Comparison of ENCODE assay signal across 24 cellular contexts in genomic region chr3:176848431-176849214, GRCh38.
A peak's percentile ranks its signal among the peaks of the same experiment; 100 is the strongest.
DNase-seq lines count a peak whose midpoint lies in the region; ATAC-seq and TF ChIP-seq lines count a peak whose summit lies in the region.
"Had no signal": no experiment of that assay in that cellular context is flagged by ENCODE, and none has a peak within 500 bp of the region (broad histone marks: within the 10 kb centered on the region; RNA-seq: fewer than 3 reads in every experiment).

No MANE protein-coding gene starts in this region.

- no peak overlapping the region for H2BK20ac ChIP-seq in IMR-90 (ENCODE audit: low read depth, low read length)

- no peak overlapping the region for H4K5ac ChIP-seq in IMR-90 (ENCODE audit: low read depth, low read length)

- H2BK5ac ChIP-seq in IMR-90 (ENCODE audit: low read depth, low read length, poor library complexity, severe bottlenecking) = no peak overlapping the region

- no peak overlapping the region for H2BK120ac ChIP-seq in IMR-90 (ENCODE audit: low read depth, low read length)

- no peak overlapping the region for H3K4me3 Mint-ChIP-seq in chondrocyte (ENCODE audit: unreplicated experiment)
- H3K4me3 Mint-ChIP-seq: activated CD4-positive, alpha-beta memory T cell treated with anti-CD3 and anti-CD28 coated beads for 36 hours; activated naive CD8-positive, alpha-beta T cell; activated T-cell treated with anti-CD3 and anti-CD28 coated beads, Interleukin-2, amount 50 U/mL, for 4 hours had no signal

- in situ Hi-C loops in IMR-90 (cut with MboI; ENCODE audit: low sequenced_read_pairs) = no loop called here

- H3K18ac ChIP-seq in IMR-90 (ENCODE audit: low read depth, low read length) = no peak overlapping the region

- peaks cover under 1% of the 10 kb centered on the region for H3K36me3 Mint-ChIP-seq in chondrocyte (ENCODE audit: low read depth)
- H3K36me3 Mint-ChIP-seq: activated CD4-positive, alpha-beta memory T cell treated with anti-CD3 and anti-CD28 coated beads for 36 hours; activated naive CD8-positive, alpha-beta T cell had no signal

- H3K14ac ChIP-seq in IMR-90 (replicated peaks; ENCODE audit: low read depth, low read length) = no peak overlapping the region

- no peak overlapping the region for H3K4me2 ChIP-seq in IMR-90 (ENCODE audit: low read depth, low read length)

- no peak overlapping the region for H3K4ac ChIP-seq in IMR-90 (ENCODE audit: low read depth, low read length)

- peak; percentile 24; the same call in 1 of the 2 replicates for ATAC-seq in IMR-90 (ENCODE audit: low read depth)
- ATAC-seq: psoas muscle had no signal

- peaks cover 6% of the 10 kb centered on the region for H3K4me1 Mint-ChIP-seq in chondrocyte (ENCODE audit: low read depth)

- POLR2A ChIA-PET in IMR-90 (lab: Charles Lee; ENCODE audit: unreplicated experiment) = no interaction called here

- BruUV-seq in IMR-90 (replicated peaks; lab: Mats Ljungman, UMichigan) = no TSS peak

- no peaks in the 10 kb centered on the region for H3K9me1 ChIP-seq in IMR-90 (ENCODE audit: insufficient read depth, low read length)

- H2AFZ ChIP-seq in IMR-90 (replicated peaks; ENCODE audit: low read length, poor library complexity) = no peak overlapping the region

- no peak overlapping the region for H3K9ac ChIP-seq in IMR-90 (ENCODE audit: low read depth, low read length)

- no peak for TF ChIP-seq RAD21 in IMR-90 (IDR thresholded peaks at IDR 0.05; ENCODE audit: low read length)

- H3K36me3 ChIP-seq in IMR-90 (ENCODE audit: control insufficient read depth, insufficient read depth, low read length) = no peaks in the 10 kb centered on the region

- no peaks in the 10 kb centered on the region for H3K9me3 Mint-ChIP-seq in chondrocyte (ENCODE audit: low read depth)
- H3K9me3 Mint-ChIP-seq: activated CD4-positive, alpha-beta memory T cell treated with anti-CD3 and anti-CD28 coated beads for 36 hours; activated T-cell treated with anti-CD3 and anti-CD28 coated beads, Interleukin-2, amount 50 U/mL, for 4 hours had no signal

- TF ChIP-seq CTCF in IMR-90 (conservative IDR thresholded peaks at IDR 0.05; ENCODE audit: low read depth, low read length) = no peak
- no peak for TF ChIP-seq CTCF in chondrocyte (IDR thresholded peaks at IDR 0.05)

- H3K23ac ChIP-seq in IMR-90 (ENCODE audit: low read depth, low read length) = no peak overlapping the region

- intact Hi-C loops in IMR-90 (cut with micrococcal nuclease) = no loop called here

- H3K27ac ChIP-seq in IMR-90 (ENCODE audit: insufficient read depth, low read length) = no peak overlapping the region
- H3K27ac ChIP-seq: psoas muscle, testis had no signal

- H3K56ac ChIP-seq in IMR-90 (ENCODE audit: extremely low read depth, insufficient read depth, low read length) = no peak overlapping the region

- no peaks in the 10 kb centered on the region for H3K9me3 ChIP-seq in IMR-90 (ENCODE audit: control insufficient read depth, insufficient read depth, low read length)
- H3K9me3 ChIP-seq: Caco-2, psoas muscle, testis had no signal

- H2AK5ac ChIP-seq in IMR-90 (ENCODE audit: low read depth, low read length) = no peak overlapping the region

- no peak overlapping the region for H2AK9ac ChIP-seq in IMR-90 (replicated peaks; ENCODE audit: low read depth, low read length, poor library complexity)

- peaks cover under 1% of the 10 kb centered on the region for H3K27me3 Mint-ChIP-seq in chondrocyte (ENCODE audit: low read depth)
- H3K27me3 Mint-ChIP-seq: activated CD4-positive, alpha-beta memory T cell treated with anti-CD3 and anti-CD28 coated beads for 36 hours had no signal

- H2BK15ac ChIP-seq in IMR-90 (ENCODE audit: low read depth, low read length) = no peak overlapping the region

- H3K27ac Mint-ChIP-seq in chondrocyte (ENCODE audit: unreplicated experiment) = no peak overlapping the region
- H3K27ac Mint-ChIP-seq: activated CD4-positive, alpha-beta memory T cell treated with anti-CD3 and anti-CD28 coated beads for 36 hours; activated naive CD8-positive, alpha-beta T cell had no signal

- H3K4me3 ChIP-seq in IMR-90 (ENCODE audit: insufficient read depth, low read depth, low read length) = no peak overlapping the region
- H3K4me3 ChIP-seq: psoas muscle, testis had no signal

- H4K20me1 ChIP-seq in IMR-90 (ENCODE audit: insufficient read depth, low read length) = no peaks in the 10 kb centered on the region

- no peaks in the 10 kb centered on the region for H3K27me3 ChIP-seq in IMR-90 (ENCODE audit: control insufficient read depth, insufficient read depth, low read length)
- H3K27me3 ChIP-seq: testis had no signal

- dilution Hi-C loops in IMR-90 (cut with HindIII; ENCODE audit: low sequenced_read_pairs, unreplicated experiment) = no loop called here

- H3K79me1 ChIP-seq in IMR-90 (ENCODE audit: low read depth in 1 of 2, low read length in 2 of 2) = no peaks in the 10 kb centered on the region

- DNase-seq in EL (peak; percentile 15), IMR-90 (peak; percentile 3), chondrocyte (ENCODE audit: low spot score) (peak; percentile 24), putamen (ENCODE audit: low spot score) (peak; percentile 56), NCI-H1048 (lab: John Stamatoyannopoulos, UW) (no peak), H4 (ENCODE audit: low spot score) (no peak), GDM1 (lab: John Stamatoyannopoulos, UW) (no peak)
- DNase-seq: activated CD4-positive, alpha-beta memory T cell treated with anti-CD3 and anti-CD28 coated beads for 36 hours; activated T-cell treated with anti-CD3 and anti-CD28 coated beads, Interleukin-2, amount 50 U/mL, for 4 hours; Caco-2; dermis blood vessel endothelial cell; foreskin melanocyte; Kasumi-1; left cardiac atrium; midbrain; NCI-H1105; NCI-H2107; NCI-H524 treated with DMSO at 0.1 percent for 48 hours; psoas muscle; SIG-M5; stimulated activated CD8-positive, alpha-beta memory T cell treated with anti-CD3 and anti-CD28 coated beads, Interleukin-4, amount 100 ng/mL, for 48 hours; T-helper 1 cell; testis had no signal

- no peak overlapping the region for H4K8ac ChIP-seq in IMR-90 (ENCODE audit: low read depth in 2 of 2, low read length in 2 of 2)

- 80% methylated on average over 1 of the region's 4 CpGs; no CpG with 5 or more reads in 1 of the 2 experiments for WGBS in IMR-90 (ENCODE audit: extremely low coverage in 2 of 2, insufficient read length in 1 of 2), 2 experiments

- CTCF ChIA-PET in IMR-90 (lab: Yijun Ruan, JAX) = no interaction called here

- H3K4me1 ChIP-seq in IMR-90 (ENCODE audit: control insufficient read depth, insufficient read depth, low read length) = no peaks in the 10 kb centered on the region
- H3K4me1 ChIP-seq: Caco-2, psoas muscle, testis had no signal

- TF ChIP-seq POLR2A in IMR-90 (IDR thresholded peaks at IDR 0.05; ENCODE audit: low read depth, low read length) = no peak

- H4K91ac ChIP-seq in IMR-90 (ENCODE audit: insufficient read depth, low read depth, low read length) = no peak overlapping the region

TF ChIP-seq in IMR-90, 13 proteins besides CTCF, POLR2A, EP300 and RAD21:
- TF ChIP-seq RCOR1 (IDR thresholded peaks at IDR 0.05; ENCODE audit: insufficient replicate concordance, low read length) (no peak), USF2 (IDR thresholded peaks at IDR 0.05; ENCODE audit: low read depth, low read length) (no peak), BHLHE40 (IDR thresholded peaks at IDR 0.05; ENCODE audit: low read depth, low read length) (no peak), MAFK (IDR thresholded peaks at IDR 0.05; ENCODE audit: low read depth, low read length) (no peak), FOS (IDR thresholded peaks at IDR 0.05; ENCODE audit: low read depth, low read length) (no peak), NFE2L2 (IDR thresholded peaks at IDR 0.05; ENCODE audit: low read depth, low read length) (no peak), CEBPB (IDR thresholded peaks at IDR 0.05; ENCODE audit: low read depth, low read length) (no peak), CHD1 (IDR thresholded peaks at IDR 0.05; ENCODE audit: low read depth, low read length) (no peak), MAZ (IDR thresholded peaks at IDR 0.05; ENCODE audit: borderline replicate concordance, low read depth, low read length) (no peak), SMC3 (IDR thresholded peaks at IDR 0.05; ENCODE audit: low read depth, low read length) (no peak)
TF ChIP-seq in IMR-90: peak in this region for 0.

Comparison
In these comparisons a context has a peak if more than half of its experiments do, and no peak if none do; other contexts are left out.
1. DNase-seq: peak in EL (single experiment), IMR-90 (single experiment), chondrocyte (single experiment) and putamen (single experiment); none in NCI-H1048 (single experiment), H4 (single experiment) and GDM1 (single experiment).